ENCODE assay signal across 1 cellular context in the genomic region with DNA sequence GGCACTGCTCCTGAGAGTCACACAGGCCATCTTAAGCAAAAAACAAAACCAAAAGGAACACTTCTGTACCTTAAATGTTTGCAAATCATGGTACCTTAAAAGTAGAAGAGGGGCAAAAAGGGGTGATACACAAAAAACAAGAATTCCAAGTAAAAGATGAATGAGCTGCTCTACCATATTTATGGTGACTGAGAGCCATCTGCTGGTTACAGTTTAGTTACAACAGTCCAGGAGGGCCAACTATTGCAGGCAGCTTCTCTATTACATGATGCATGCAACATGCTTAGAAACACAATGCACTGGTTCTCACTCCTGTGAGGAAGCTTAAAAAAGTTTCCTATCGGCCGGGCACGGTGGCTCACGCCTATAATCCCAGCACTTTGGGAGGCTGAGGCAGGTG.
TF ChIP-seq lines count a peak whose summit lies in the region.

No MANE protein-coding gene starts in this region.

TF ChIP-seq in WTC11, 78 proteins besides CTCF, POLR2A, EP300 and RAD21 (continued from another document):
- TF ChIP-seq ZNF425 (CRISPR knock-in tag; conservative IDR thresholded peaks at IDR 0.05) = no peak
